Comparison of ENCODE assay signal across 14 cellular contexts in the genomic region with DNA sequence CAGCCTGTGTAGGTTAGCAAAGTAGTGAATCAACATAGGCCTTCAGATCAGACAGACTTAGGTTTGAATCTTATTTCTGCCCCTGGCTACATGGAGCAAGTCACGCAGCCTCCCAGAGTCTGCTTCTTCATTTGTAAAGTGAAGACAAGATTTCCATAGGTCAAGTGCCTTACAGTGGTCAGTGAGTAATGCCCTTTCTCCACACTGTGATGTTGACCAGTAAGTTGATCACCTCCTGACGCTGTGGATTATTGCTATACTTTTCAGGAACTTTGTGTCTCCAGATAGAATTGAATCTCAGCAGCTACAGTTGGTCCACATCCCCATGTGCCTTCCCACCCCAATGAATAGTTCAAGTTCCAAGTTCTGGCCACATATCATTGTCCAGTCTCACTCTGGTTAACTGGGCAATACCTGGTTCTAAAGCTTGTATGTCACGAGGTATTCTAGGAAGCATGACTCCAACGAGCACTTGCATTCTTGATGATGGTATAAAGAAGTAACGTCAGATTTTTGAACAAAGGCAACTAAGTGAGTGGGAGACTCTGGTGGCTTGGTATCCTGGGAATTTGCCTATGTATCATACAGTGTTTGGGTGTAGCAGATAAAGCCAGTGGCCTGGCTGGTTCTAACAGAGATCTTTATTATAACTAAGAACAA. TPM values are rescaled to one million over a fixed set of nuclear protein-coding genes. Genes with fewer than 3 reads are reported as not detected.
DNase-seq lines count a peak whose midpoint lies in the region; ATAC-seq and TF ChIP-seq lines count a peak whose summit lies in the region.
"Had no signal": no experiment of that assay in that cellular context is flagged by ENCODE, and none has a peak within 500 bp of the region (broad histone marks: within the 10 kb centered on the region; RNA-seq: fewer than 3 reads in every experiment).

No MANE protein-coding gene starts in this region.

- no peak overlapping the region for H3K23ac ChIP-seq in mesenchymal stem cell (ENCODE audit: low read length in 2 of 2)

- peak overlapping the region in 1 of 4 donors; percentile 81 for H3K4me3 Mint-ChIP-seq in IgD-negative memory B cell
- H3K4me3 Mint-ChIP-seq: activated T-cell treated with anti-CD3 and anti-CD28 coated beads, Interleukin-2, amount 50 U/mL, for 24 hours had no signal

- H3K4me2 ChIP-seq in mesenchymal stem cell (ENCODE audit: low read length, poor library complexity, severe bottlenecking), result no peak overlapping the region

- no peak overlapping the region for H3K9ac ChIP-seq in mesenchymal stem cell (ENCODE audit: low read length)

- peak overlapping the region in 1 of 2 experiments; percentile 56 for H2BK12ac ChIP-seq in mesenchymal stem cell (ENCODE audit: low read length in 2 of 2)

- H3K27me3 Mint-ChIP-seq in IgD-negative memory B cell, result peaks cover 7% of the 10 kb centered on the region
- H3K27me3 Mint-ChIP-seq: activated T-cell treated with anti-CD3 and anti-CD28 coated beads, Interleukin-2, amount 50 U/mL, for 24 hours had no signal

- peak overlapping the region in 2 of 3 donors; percentile 24 to 65 for H3K27ac Mint-ChIP-seq in IgD-negative memory B cell

- 75% methylated on average over 5 of the region's 5 CpGs for WGBS in mesenchymal stem cell

- H3K79me1 ChIP-seq in mesenchymal stem cell (replicated peaks; ENCODE audit: low read length, poor library complexity, severe bottlenecking), result no peaks in the 10 kb centered on the region

- H3K4me3 ChIP-seq in mesenchymal stem cell (ENCODE audit: insufficient read depth in 1 of 2, low read depth in 1 of 2, low read length in 2 of 2) (no peak overlapping the region), mucosa of descending colon (no peak overlapping the region)
- H3K4me3 ChIP-seq: esophagus muscularis mucosa, GM12878 had no signal

- DNase-seq in A172 (ENCODE audit: low spot score), result peak; percentile 20
- DNase-seq in caudate nucleus (lab: John Stamatoyannopoulos, UW), result no peak
- DNase-seq in mesenchymal stem cell, result peak; percentile 89
- DNase-seq in mucosa of descending colon, result no peak
- no peak for DNase-seq in SHP77 (lab: John Stamatoyannopoulos, UW)
- DNase-seq in cerebellar cortex (ENCODE audit: low spot score), result no peak
- DNase-seq: ACHN; activated T-cell treated with anti-CD3 and anti-CD28 coated beads, Interleukin-2, amount 50 U/mL, for 24 hours; NCI-H524 treated with DMSO at 0.1 percent for 48 hours; WERI-Rb-1 had no signal

- ATAC-seq in mucosa of descending colon, result no peak
- no peak for ATAC-seq in GM19328 (IDR thresholded peaks at IDR 0.05; ENCODE audit: unreplicated experiment)

- H4K91ac ChIP-seq in mesenchymal stem cell (ENCODE audit: low read length), result no peak overlapping the region

- H2AK5ac ChIP-seq in mesenchymal stem cell (ENCODE audit: low read length, severe bottlenecking), result no peak overlapping the region

- no peak overlapping the region for H4K8ac ChIP-seq in mesenchymal stem cell (ENCODE audit: low read length)

- intact Hi-C loops in mucosa of descending colon (cut with DNase I, micrococcal nuclease), result no loop called here

- peak overlapping the region in 1 of 2 experiments; percentile 11 for H3K18ac ChIP-seq in mesenchymal stem cell (ENCODE audit: low read depth in 1 of 2, low read length in 2 of 2)

- H2BK5ac ChIP-seq in mesenchymal stem cell (ENCODE audit: low read depth, low read length, poor library complexity, severe bottlenecking), result no peak overlapping the region

- no peak overlapping the region for H3K14ac ChIP-seq in mesenchymal stem cell (ENCODE audit: low read length in 2 of 2)

- H3K27me3 ChIP-seq in mesenchymal stem cell (ENCODE audit: control insufficient read depth in 1 of 2, insufficient read depth in 1 of 2, low read length in 2 of 2), result no peaks in the 10 kb centered on the region
- H3K27me3 ChIP-seq: esophagus muscularis mucosa had no signal

- no peak overlapping the region for H2BK15ac ChIP-seq in mesenchymal stem cell (ENCODE audit: low read depth, poor library complexity, severe bottlenecking)

- H3K36me3 ChIP-seq in mesenchymal stem cell (ENCODE audit: control insufficient read depth in 1 of 2, insufficient read depth in 2 of 2, low read depth in 1 of 2, low read length in 2 of 2), result no peaks in the 10 kb centered on the region
- no peaks in the 10 kb centered on the region for H3K36me3 ChIP-seq in mucosa of descending colon (ENCODE audit: low read depth)
- H3K36me3 ChIP-seq: esophagus muscularis mucosa, WERI-Rb-1 had no signal

- H3K4ac ChIP-seq in mesenchymal stem cell (ENCODE audit: low read depth in 1 of 2, low read length in 2 of 2), result peak overlapping the region in 1 of 2 experiments; percentile 29

- H3K4me1 Mint-ChIP-seq in IgD-negative memory B cell, result peaks cover 17 to 27% (median 23%) of the 10 kb centered on the region in 3 donors

- H3K9me3 ChIP-seq in mesenchymal stem cell (ENCODE audit: control insufficient read depth, low read length) (no peaks in the 10 kb centered on the region), mucosa of descending colon (no peaks in the 10 kb centered on the region)
- H3K9me3 ChIP-seq: esophagus muscularis mucosa had no signal

- H3K9me3 Mint-ChIP-seq in IgD-negative memory B cell, result no peaks in the 10 kb centered on the region
- H3K9me3 Mint-ChIP-seq: activated T-cell treated with anti-CD3 and anti-CD28 coated beads, Interleukin-2, amount 50 U/mL, for 24 hours had no signal

- peaks cover 11% of the 10 kb centered on the region for H3K4me1 ChIP-seq in mesenchymal stem cell (ENCODE audit: control insufficient read depth, insufficient read depth, low read depth, low read length)
- H3K4me1 ChIP-seq in mucosa of descending colon (ENCODE audit: low read depth), result no peaks in the 10 kb centered on the region

- H3K27ac ChIP-seq in caudate nucleus (ENCODE audit: low read depth, low read length), result peak overlapping the region; percentile 96
- no peak overlapping the region for H3K27ac ChIP-seq in mesenchymal stem cell (ENCODE audit: low read length, poor library complexity, severe bottlenecking)
- H3K27ac ChIP-seq: WERI-Rb-1 had no signal

- H2BK120ac ChIP-seq in mesenchymal stem cell (ENCODE audit: low read depth, low read length), result no peak overlapping the region

- H2AFZ ChIP-seq in mesenchymal stem cell (ENCODE audit: low read depth, low read length), result no peak overlapping the region

- H3K36me3 Mint-ChIP-seq in IgD-negative memory B cell, result peaks cover 2% of the 10 kb centered on the region

- TF ChIP-seq CTCF in mucosa of descending colon (IDR thresholded peaks at IDR 0.05), result no peak

RNA-seq across cellular contexts. Expression of a gene that starts 2.1 kb away (rescaled TPM):
- total RNA-seq in A172 (2014; rRNA removed; shearing (Covaris generic)), result 26.9 and 40.2 TPM in 2 replicates
- 13.3 TPM for polyA plus RNA-seq in IgD-negative memory B cell
- 15.4 TPM for polyA plus RNA-seq in mesenchymal stem cell (2013, experiment 1 of 2)
- 16.1 TPM for polyA plus RNA-seq in mesenchymal stem cell (2013, experiment 2 of 2)
- total RNA-seq in mucosa of descending colon, result 10 to 100 TPM in 1 of 3 donors, 1 to 10 TPM in 2; 2.6 to 48.1 (median 8.3) TPM

RNA-seq across cellular contexts. Expression of a gene that starts 38.8 kb away (rescaled TPM):
- not detected in 2 replicates for total RNA-seq in A172 (2014; rRNA removed; shearing (Covaris generic))
- not detected for polyA plus RNA-seq in IgD-negative memory B cell
- not detected for polyA plus RNA-seq in mesenchymal stem cell (2013, experiment 1 of 2)
- polyA plus RNA-seq in mesenchymal stem cell (2013, experiment 2 of 2), result not detected
- total RNA-seq in mucosa of descending colon, result not detected
- total RNA-seq: esophagus muscularis mucosa had no signal

Comparison
In these comparisons a context has a peak if more than half of its experiments do, and no peak if none do; other contexts are left out.
1. DNase-seq: peak in A172 (single experiment) and mesenchymal stem cell (single experiment); none in caudate nucleus (0 of 61), mucosa of descending colon (0 of 3), SHP77 (0 of 2) and cerebellar cortex (single experiment).